In genomic region chrX:7146703-7147430, GRCh38 we compare ENCODE assay signal across 7 cellular contexts. TPM values are rescaled to one million over a fixed set of nuclear protein-coding genes. Genes with fewer than 3 reads are reported as not detected.
DNase-seq lines count a peak whose midpoint lies in the region; ATAC-seq, FAIRE-seq and TF ChIP-seq lines count a peak whose summit lies in the region.

No MANE protein-coding gene starts in this region.

- peak overlapping the region; percentile 8 for H2AFZ ChIP-seq in GM12878 (ENCODE audit: control insufficient read depth, low read depth, low read length)

- ATAC-seq in GM18498 (IDR thresholded peaks at IDR 0.05; ENCODE audit: unreplicated experiment) (peak; percentile 5), GM21619 (IDR thresholded peaks at IDR 0.05; ENCODE audit: unreplicated experiment) (peak; percentile 19), GM12878 (peak; percentile 44), left colon (peak; percentile 36)

- H3K4me2 ChIP-seq in GM12878 (ENCODE audit: control insufficient read depth, insufficient read depth), result peak overlapping the region; percentile 87

- no peaks in the 10 kb centered on the region for H3K27me3 ChIP-seq in GM12878 (replicated peaks in 1 of 2; ENCODE audit: control insufficient read depth in 2 of 2, insufficient read depth in 2 of 2, low read length in 1 of 2)

- RAD21 ChIA-PET in GM12878 (lab: Charles Lee; ENCODE audit: unreplicated experiment), result interaction anchor here (0.6 to 5.8 kb wide), 24 partner anchors 9 to 410 kb away, joined by 3 to 127 read pairs (median 4); no protein-coding TSS in a partner anchor

- WGBS in GM12878 (ENCODE audit: insufficient coverage, insufficient replicate concordance, low lambda C conversion rate, missing lambda C conversion rate), result 6% methylated on average over 13 of the region's 13 CpGs

- H3K4me3 ChIP-seq in GM12878, result peak overlapping the region; percentile 98

- no peak for TF ChIP-seq POLR2A in GM12878 (IDR thresholded peaks at IDR 0.05; ENCODE audit: low read depth, low read length)

- H3K27ac ChIP-seq in GM12878 (ENCODE audit: control insufficient read depth, insufficient read depth), result peak overlapping the region; percentile 87
- H3K27ac ChIP-seq in substantia nigra (ENCODE audit: low read depth, low read length, poor library complexity, severe bottlenecking), result peak overlapping the region; percentile 45

- SMC1A ChIA-PET in GM12878 (lab: Charles Lee; ENCODE audit: uncharacterized antibody, unreplicated experiment), result interaction anchor here (0.8 to 5.5 kb wide), 22 partner anchors 8 to 408 kb away, joined by 3 to 56 read pairs (median 4); no protein-coding TSS in a partner anchor

- H4K20me1 ChIP-seq in GM12878 (ENCODE audit: control insufficient read depth, insufficient read depth), result no peaks in the 10 kb centered on the region

- H3K4me3 Mint-ChIP-seq in IgD-negative memory B cell, result peak overlapping the region; percentile 89 to 100 (median 94)

- POLR2A ChIA-PET in GM12878 (lab: Charles Lee), result interaction anchor here (0.6 to 4.7 kb wide), 11 partner anchors 8 to 932 kb away, joined by 3 to 117 read pairs (median 6); no protein-coding TSS in a partner anchor

- no peak for TF ChIP-seq CTCF in GM12878 (IDR thresholded peaks at IDR 0.05 in 2 of 3, conservative IDR thresholded peaks at IDR 0.05 in 1 of 3; ENCODE audit: control insufficient read depth in 2 of 3, extremely low read depth in 1 of 3, insufficient read depth in 1 of 3, low read depth in 3 of 3, low read length in 3 of 3)

- peaks cover 15% of the 10 kb centered on the region for H3K4me1 ChIP-seq in GM12878 (ENCODE audit: control insufficient read depth, insufficient read depth, low read length)

- peaks cover 47% of the 10 kb centered on the region for H3K79me2 ChIP-seq in GM12878 (ENCODE audit: control insufficient read depth, insufficient read depth, low read length)

- BruUV-seq in GM12878 (replicated peaks; lab: Mats Ljungman, UMichigan), result no TSS peak

- H3K36me3 Mint-ChIP-seq in IgD-negative memory B cell, result no peaks in the 10 kb centered on the region

- peak overlapping the region; percentile 73 for H3K9ac ChIP-seq in GM12878 (ENCODE audit: control insufficient read depth, insufficient read depth, low read length)

- TF ChIP-seq EP300 in GM12878 (IDR thresholded peaks at IDR 0.05; ENCODE audit: borderline replicate concordance in 1 of 2, control insufficient read depth in 1 of 2, low read depth in 2 of 2, low read length in 2 of 2), result no peak

- peaks cover 10 to 27% (median 16%) of the 10 kb centered on the region in 3 donors for H3K4me1 Mint-ChIP-seq in IgD-negative memory B cell

- no peaks in the 10 kb centered on the region for H3K9me3 ChIP-seq in GM12878 (replicated peaks; ENCODE audit: control insufficient read depth, insufficient read depth, low read length)

- H3K36me3 ChIP-seq in GM12878 (ENCODE audit: control insufficient read depth in 2 of 2, insufficient read depth in 2 of 2, low read length in 1 of 2), result no peaks in the 10 kb centered on the region; a peak in 1 of 4 replicates

- no peak for TF ChIP-seq RAD21 in GM12878 (IDR thresholded peaks at IDR 0.05; ENCODE audit: insufficient read depth, low read depth, low read length)

- in situ Hi-C loops in GM12878 (cut with MboI), result no loop called here

- intact Hi-C loops in GM12878 (cut with micrococcal nuclease; ENCODE audit: unreplicated experiment) (loop anchor here (1.0 to 5.0 kb wide), 3 partner anchors 37 to 780 kb away; partner anchors contain the start of gene PNPLA4), left colon (cut with DNase I, micrococcal nuclease) (no loop called here)

- CTCF ChIA-PET in GM12878 (lab: Yijun Ruan, JAX), result interaction anchor here (0.6 to 3.6 kb wide), 19 partner anchors 10 to 1598 kb away, joined by 3 to 24 read pairs (median 4); no protein-coding TSS in a partner anchor

- peak overlapping the region; percentile 93 to 99 (median 99) for H3K27ac Mint-ChIP-seq in IgD-negative memory B cell

- no peak for DNase-seq in GM12878 (ENCODE audit: low read depth, low spot score)
- DNase-seq in left colon, result peak; percentile 55 to 70
- DNase-seq in substantia nigra (lab: John Stamatoyannopoulos, UW), result peak in 9 of 49 donors; percentile 5 to 48 (median 32)
- no peak for DNase-seq in GM19239 (ENCODE audit: insufficient read length, low spot score)

- no peak for FAIRE-seq in GM12878 (lab: Jason Lieb, UNC)
- no peak for FAIRE-seq in GM19239 (lab: Jason Lieb, UNC)

- no peaks in the 10 kb centered on the region for H3K27me3 Mint-ChIP-seq in IgD-negative memory B cell

- H3K9me3 Mint-ChIP-seq in IgD-negative memory B cell, result no peaks in the 10 kb centered on the region

TF ChIP-seq in GM12878, 131 proteins besides CTCF, POLR2A, EP300 and RAD21 (continues in another document):
- TF ChIP-seq PKNOX1 (IDR thresholded peaks at IDR 0.05), result 0 out of 2 replicates have a peak, but pooled peaks have one; percentile 6
- 0 out of 2 replicates have a peak, but pooled peaks have one; percentile 74 for TF ChIP-seq ESRRA (IDR thresholded peaks at IDR 0.05; ENCODE audit: low read length)
- TF ChIP-seq FOXK2 (IDR thresholded peaks at IDR 0.05), result no peak
- TF ChIP-seq FOXM1 (IDR thresholded peaks at IDR 0.05; ENCODE audit: low read depth, low read length), result no peak
- TF ChIP-seq NR2C2 (IDR thresholded peaks at IDR 0.05; ENCODE audit: borderline replicate concordance, control insufficient read depth, insufficient read length, low read depth), result no peak
- TF ChIP-seq RAD51 (IDR thresholded peaks at IDR 0.05), result 0 out of 2 replicates have a peak, but pooled peaks have one; percentile 37
- 0 out of 2 replicates have a peak, but pooled peaks have one; percentile 9 for TF ChIP-seq SMAD5 (IDR thresholded peaks at IDR 0.05; ENCODE audit: low read depth)
- TF ChIP-seq NFIC (IDR thresholded peaks at IDR 0.05; ENCODE audit: low read depth, low read length), result no peak; the same call in 1 of the 2 replicates
- TF ChIP-seq HDAC6 (IDR thresholded peaks at IDR 0.05; ENCODE audit: unreplicated experiment), result no peak
- TF ChIP-seq RCOR1 (conservative IDR thresholded peaks at IDR 0.05; ENCODE audit: low read depth, low read length), result 0 out of 2 replicates have a peak, but pooled peaks have one; percentile 41
- 0 out of 2 replicates have a peak, but pooled peaks have one; percentile 19 for TF ChIP-seq ATF7 (IDR thresholded peaks at IDR 0.05; ENCODE audit: low read depth)
- TF ChIP-seq EGR1 (IDR thresholded peaks at IDR 0.05; ENCODE audit: borderline replicate concordance in 1 of 2, low read depth in 2 of 2, low read length in 2 of 2), result no peak
- peak; percentile 93 for TF ChIP-seq SMARCA5 (IDR thresholded peaks at IDR 0.05)
- 0 out of 2 replicates have a peak, but pooled peaks have one; percentile 30 for TF ChIP-seq MXI1 (IDR thresholded peaks at IDR 0.05; ENCODE audit: low read depth, low read length)
- no peak for TF ChIP-seq DPF2 (IDR thresholded peaks at IDR 0.05)
- TF ChIP-seq ZNF217 (IDR thresholded peaks at IDR 0.05), result peak; percentile 90

RNA-seq across cellular contexts. Expression of gene STS, which starts 0.6 kb away (rescaled TPM):
- polyA plus RNA-seq in IgD-negative memory B cell, result 2.8 TPM
- total RNA-seq in GM12878 (2013; cell fraction: nucleolus; rRNA removed), result 41.8 and 44.8 TPM in 2 replicates
- total RNA-seq in GM12878 (2014; rRNA removed), result 4.6 and 4.8 TPM in 2 replicates
- 5.1 and 5.3 TPM in 2 replicates for total RNA-seq in GM12878 (2014; rRNA removed; fragmentation: Illumina TruSeq; extraction: Trizol)
- total RNA-seq in GM12878 (2021), result 5.3 and 6.1 TPM in 2 replicates
- polyA plus RNA-seq in GM12878 (2011; ENCODE audit: low read depth), result 8.9 TPM
- 19.4 and 19.6 TPM in 2 replicates for polyA plus RNA-seq in GM12878 (2011; rRNA removed)
- polyA plus RNA-seq in GM12878 (2011; cell fraction: cytosol; rRNA removed), result 14.9 and 16.4 TPM in 2 replicates
- 11.4 and 13.1 TPM in 2 replicates for polyA plus RNA-seq in GM12878 (2011; cell fraction: nucleus; rRNA removed)
- 7.6 and 10.6 TPM in 2 replicates for polyA plus RNA-seq in GM12878 (2012)
- polyA plus RNA-seq in GM12878 (2014; fragmentation: Illumina TruSeq; extraction: Trizol), result 7.0 and 7.2 TPM in 2 replicates
- 1 to 10 TPM; 1.6 to 1.7 TPM for polyA plus RNA-seq in GM12878 (2014; fragmentation: Nextera tagmentation; extraction: Ambion mirVana)
- polyA plus RNA-seq in GM12878 (2014; rRNA removed), result 2.4 and 3.2 TPM in 2 replicates
- polyA plus RNA-seq in GM12878 (2016; fragmentation: Nextera tagmentation; extraction: Ambion mirVana), result 1 to 10 TPM; 3.4 to 4.8 TPM
- polyA minus RNA-seq in GM12878 (2011; rRNA and poly(A)+ RNA removed), result 43.4 and 45.0 TPM in 2 replicates
- polyA minus RNA-seq in GM12878 (2011; cell fraction: cytosol; rRNA and poly(A)+ RNA removed), result 11.5 and 12.5 TPM in 2 replicates
- polyA minus RNA-seq in GM12878 (2011; cell fraction: nucleus; rRNA and poly(A)+ RNA removed), result 16.2 and 23.8 TPM in 2 replicates
- total RNA-seq in left colon, result 10 to 100 TPM; 13.7 to 34.9 TPM

RNA-seq across cellular contexts. Expression of gene PUDP, which starts 1.1 kb away (rescaled TPM):
- polyA plus RNA-seq in IgD-negative memory B cell, result 13.0 TPM
- total RNA-seq in GM12878 (2013; cell fraction: nucleolus; rRNA removed), result 37.5 and 37.8 TPM in 2 replicates
- total RNA-seq in GM12878 (2014; rRNA removed), result 30.8 and 33.5 TPM in 2 replicates
- 35.6 and 38.6 TPM in 2 replicates for total RNA-seq in GM12878 (2014; rRNA removed; fragmentation: Illumina TruSeq; extraction: Trizol)
- total RNA-seq in GM12878 (2021), result 51.6 and 58.6 TPM in 2 replicates
- polyA plus RNA-seq in GM12878 (2011; ENCODE audit: low read depth), result 29.9 TPM
- 81.2 and 89.2 TPM in 2 replicates for polyA plus RNA-seq in GM12878 (2011; rRNA removed)
- 61.1 and 61.2 TPM in 2 replicates for polyA plus RNA-seq in GM12878 (2011; cell fraction: cytosol; rRNA removed)
- 32.2 and 34.9 TPM in 2 replicates for polyA plus RNA-seq in GM12878 (2011; cell fraction: nucleus; rRNA removed)
- polyA plus RNA-seq in GM12878 (2012), result 35.7 and 40.1 TPM in 2 replicates
- 61.2 and 62.5 TPM in 2 replicates for polyA plus RNA-seq in GM12878 (2014; fragmentation: Illumina TruSeq; extraction: Trizol)
- 10 to 100 TPM; 68.9 to 83.5 TPM for polyA plus RNA-seq in GM12878 (2014; fragmentation: Nextera tagmentation; extraction: Ambion mirVana)
- polyA plus RNA-seq in GM12878 (2014; rRNA removed), result 46.3 and 58.9 TPM in 2 replicates
- 10 to 100 TPM; 61.0 to 64.7 TPM for polyA plus RNA-seq in GM12878 (2016; fragmentation: Nextera tagmentation; extraction: Ambion mirVana)
- polyA minus RNA-seq in GM12878 (2011; rRNA and poly(A)+ RNA removed), result 69.1 and 71.5 TPM in 2 replicates
- 14.2 and 20.7 TPM in 2 replicates for polyA minus RNA-seq in GM12878 (2011; cell fraction: cytosol; rRNA and poly(A)+ RNA removed)
- polyA minus RNA-seq in GM12878 (2011; cell fraction: nucleus; rRNA and poly(A)+ RNA removed), result 23.2 and 33.6 TPM in 2 replicates
- 10 to 100 TPM; 47.3 to 48.8 TPM for total RNA-seq in left colon

Comparison
In these comparisons a context has a peak if more than half of its experiments do, and no peak if none do; other contexts are left out.
1. DNase-seq: peak in left colon (2 of 2); none in GM12878 (single experiment) and GM19239 (single experiment).
2. Peak in every context shown above with its lines, with median percentiles within 50 percentile points of each other: ATAC-seq.